In genomic region chr9:123473226-123473625, GRCh38 we compare ENCODE assay signal across 14 cellular contexts.
A peak's percentile ranks its signal among the peaks of the same experiment; 100 is the strongest.
DNase-seq lines count a peak whose midpoint lies in the region; TF ChIP-seq lines count a peak whose summit lies in the region.
"Had no signal": no experiment of that assay in that cellular context is flagged by ENCODE, and none has a peak within 500 bp of the region (broad histone marks: within the 10 kb centered on the region; RNA-seq: fewer than 3 reads in every experiment).

No MANE protein-coding gene starts in this region.

- no peaks in the 10 kb centered on the region for H3K27me3 ChIP-seq in spleen (replicated peaks in 1 of 7)
- H3K27me3 ChIP-seq: testis had no signal

- H3K27me3 Mint-ChIP-seq in activated T-cell treated with anti-CD3 and anti-CD28 coated beads, Interleukin-2, amount 50 U/mL, for 24 hours, result no peaks in the 10 kb centered on the region

- no peak overlapping the region for H3K27ac ChIP-seq in spleen
- H3K27ac ChIP-seq: testis had no signal

- DNase-seq in activated T-cell treated with anti-CD3 and anti-CD28 coated beads, Interleukin-2, amount 50 U/mL, for 24 hours, result no peak
- DNase-seq in activated T-cell treated with anti-CD3 and anti-CD28 coated beads for 4 hours (no peak), NCI-H446 treated with DMSO at 0.1 percent for 48 hours (lab: John Stamatoyannopoulos, UW) (peak; percentile 19), fibroblast of villous mesenchyme (ENCODE audit: low read depth) (peak; percentile 7), spleen (peak; percentile 37), T-helper 9 cell (no peak)
- no peak for DNase-seq in activated naive CD4-positive, alpha-beta T cell (lab: John Stamatoyannopoulos, UW)
- DNase-seq in activated CD4-positive, alpha-beta T cell treated with anti-CD3 and anti-CD28 coated beads for 4 hours, result no peak
- DNase-seq: amniotic stem cell, dermis blood vessel endothelial cell, HFFc6, NCI-H510A, testis had no signal

- H3K4me1 Mint-ChIP-seq in activated T-cell treated with anti-CD3 and anti-CD28 coated beads, Interleukin-2, amount 50 U/mL, for 24 hours (ENCODE audit: low read depth), result no peaks in the 10 kb centered on the region

- intact Hi-C loops in spleen (cut with DNase I; ENCODE audit: low total_unique reads), result no loop called here

- no peaks in the 10 kb centered on the region for H3K9me3 ChIP-seq in spleen
- H3K9me3 ChIP-seq: testis had no signal

- TF ChIP-seq CTCF in fibroblast of villous mesenchyme (IDR thresholded peaks at IDR 0.05; ENCODE audit: insufficient read depth, low read depth, low read length) (no peak), spleen (IDR thresholded peaks at IDR 0.05 in 8 of 11, conservative IDR thresholded peaks at IDR 0.05 in 3 of 11) (no peak)

- no peak for TF ChIP-seq POLR2A in spleen (IDR thresholded peaks at IDR 0.05)

- no peaks in the 10 kb centered on the region for H3K9me3 Mint-ChIP-seq in activated T-cell treated with anti-CD3 and anti-CD28 coated beads, Interleukin-2, amount 50 U/mL, for 24 hours
- H3K9me3 Mint-ChIP-seq: activated T-helper 1 cell treated with anti-CD3 and anti-CD28 coated beads, Interleukin-12 subunit alpha, Interleukin-12 subunit beta, Interleukin-2, Interleukin-4 antibody, amounts not matched to agents 30 ng/mL and 10 ng/mL and 1 ng/mL, durations not matched to agents 14 hours and 24 hours and 36 hours; HFFc6 had no signal

- no peak overlapping the region for H3K4me3 ChIP-seq in fibroblast of villous mesenchyme (ENCODE audit: low read depth, low read length)
- H3K4me3 ChIP-seq in spleen, result no peak overlapping the region
- H3K4me3 ChIP-seq: testis had no signal

- WGBS in spleen, 5 donors, result 88 to 93% (median 91%) methylated on average over 8 of the region's 8 CpGs

- no peak overlapping the region for H3K4me3 Mint-ChIP-seq in activated T-cell treated with anti-CD3 and anti-CD28 coated beads, Interleukin-2, amount 50 U/mL, for 24 hours
- H3K4me3 Mint-ChIP-seq: activated T-helper 1 cell treated with anti-CD3 and anti-CD28 coated beads, Interleukin-12 subunit alpha, Interleukin-12 subunit beta, Interleukin-2, Interleukin-4 antibody, amounts not matched to agents 30 ng/mL and 10 ng/mL and 1 ng/mL, durations not matched to agents 14 hours and 24 hours and 36 hours; HFFc6 had no signal

- H3K4me1 ChIP-seq in spleen, result peaks cover 0 to 15% (median 0%) of the 10 kb centered on the region in 6 donors
- H3K4me1 ChIP-seq: testis had no signal

- H3K27ac Mint-ChIP-seq in activated T-cell treated with anti-CD3 and anti-CD28 coated beads, Interleukin-2, amount 50 U/mL, for 24 hours, result peak overlapping the region; percentile 6
- H3K27ac Mint-ChIP-seq: activated T-helper 1 cell treated with anti-CD3 and anti-CD28 coated beads, Interleukin-12 subunit alpha, Interleukin-12 subunit beta, Interleukin-2, Interleukin-4 antibody, amounts not matched to agents 30 ng/mL and 10 ng/mL and 1 ng/mL, durations not matched to agents 14 hours and 24 hours and 36 hours; HFFc6 had no signal

- peaks cover 0 to 17% (median 0%) of the 10 kb centered on the region in 6 donors for H3K36me3 ChIP-seq in spleen

- H3K36me3 Mint-ChIP-seq in activated T-cell treated with anti-CD3 and anti-CD28 coated beads, Interleukin-2, amount 50 U/mL, for 24 hours (ENCODE audit: low read depth), result no peaks in the 10 kb centered on the region

Comparison
In these comparisons a context has a peak if more than half of its experiments do, and no peak if none do; other contexts are left out.
1. DNase-seq: peak in NCI-H446 treated with DMSO at 0.1 percent for 48 hours (single experiment), fibroblast of villous mesenchyme (single experiment) and spleen (single experiment); none in activated T-cell treated with anti-CD3 and anti-CD28 coated beads, Interleukin-2, amount 50 U/mL, for 24 hours (single experiment), activated T-cell treated with anti-CD3 and anti-CD28 coated beads for 4 hours (single experiment), activated naive CD4-positive, alpha-beta T cell (0 of 4), T-helper 9 cell (single experiment) and activated CD4-positive, alpha-beta T cell treated with anti-CD3 and anti-CD28 coated beads for 4 hours (0 of 2).